In genomic region chr18:63236417-63236816, GRCh38 we compare ENCODE assay signal across 8 cellular contexts.
DNase-seq lines count a peak whose midpoint lies in the region; ATAC-seq, FAIRE-seq and TF ChIP-seq lines count a peak whose summit lies in the region.
"Had no signal": no experiment of that assay in that cellular context is flagged by ENCODE, and none has a peak within 500 bp of the region (broad histone marks: within the 10 kb centered on the region; RNA-seq: fewer than 3 reads in every experiment).

No MANE protein-coding gene starts in this region.

- TF ChIP-seq EP300 in suprapubic skin (IDR thresholded peaks at IDR 0.05) = no peak

- H3K4me3 ChIP-seq in right lobe of liver (no peak overlapping the region), suprapubic skin (no peak overlapping the region)

- no peaks in the 10 kb centered on the region for H3K27me3 ChIP-seq in right lobe of liver
- H3K27me3 ChIP-seq in suprapubic skin = no peaks in the 10 kb centered on the region

- H3K36me3 Mint-ChIP-seq in activated naive CD4-positive, alpha-beta T cell treated with anti-CD3 and anti-CD28 coated beads, Interleukin-2, amount 50 U/mL, for 72 hours = peaks cover 25 to 63% of the 10 kb centered on the region in 2 donors

- no peaks in the 10 kb centered on the region for H3K9me3 ChIP-seq in right lobe of liver
- H3K9me3 ChIP-seq in suprapubic skin = no peaks in the 10 kb centered on the region

- DNase-seq in NOMO-1 (lab: John Stamatoyannopoulos, UW; ENCODE audit: unreplicated experiment in 2 of 2) (peak; percentile 86 to 97), right lobe of liver (peak in 2 of 3 donors; percentile 42 to 53), suprapubic skin (ENCODE audit: low spot score in 2 of 2) (no peak), NCI-H524 (lab: John Stamatoyannopoulos, UW) (no peak), inferior parietal cortex (ENCODE audit: extremely low spot score) (no peak), RCC 7860 (ENCODE audit: low spot score) (no peak)
- no peak for DNase-seq in activated naive CD4-positive, alpha-beta T cell treated with anti-CD3 and anti-CD28 coated beads, Interleukin-2, amount 50 U/mL, for 72 hours (ENCODE audit: low spot score in 2 of 2)
- DNase-seq: NCI-H1694 had no signal

- peak overlapping the region; percentile 83 to 90 for H3K27ac Mint-ChIP-seq in activated naive CD4-positive, alpha-beta T cell treated with anti-CD3 and anti-CD28 coated beads, Interleukin-2, amount 50 U/mL, for 72 hours

- FAIRE-seq in RCC 7860 (lab: Jason Lieb, UNC) = no peak

- H3K4me1 ChIP-seq in right lobe of liver = peaks cover 0 to 18% (median 5%) of the 10 kb centered on the region in 4 donors
- H3K4me1 ChIP-seq in suprapubic skin = peaks cover 26% of the 10 kb centered on the region

- H3K36me3 ChIP-seq in right lobe of liver (no peaks in the 10 kb centered on the region), suprapubic skin (no peaks in the 10 kb centered on the region)

- H3K27ac ChIP-seq in right lobe of liver = peak overlapping the region in 2 of 3 donors; percentile 54
- H3K27ac ChIP-seq in suprapubic skin = peak overlapping the region; percentile 86

- 74% methylated on average over 13 of the region's 15 CpGs for WGBS in right lobe of liver (ENCODE audit: insufficient coverage, low coverage, low lambda C conversion rate, missing lambda C conversion rate)
- 82% methylated on average over 15 of the region's 15 CpGs for WGBS in suprapubic skin

- no peak for ATAC-seq in activated naive CD4-positive, alpha-beta T cell treated with anti-CD3 and anti-CD28 coated beads, Interleukin-2, amount 50 U/mL, for 72 hours
- peak; percentile 38 to 53 (median 47) for ATAC-seq in right lobe of liver

- TF ChIP-seq POLR2A in right lobe of liver (IDR thresholded peaks at IDR 0.05) (no peak), suprapubic skin (IDR thresholded peaks at IDR 0.05) (no peak)

- TF ChIP-seq CTCF in right lobe of liver (IDR thresholded peaks at IDR 0.05) (no peak), suprapubic skin (IDR thresholded peaks at IDR 0.05) (no peak)

- peaks cover 9 to 19% of the 10 kb centered on the region in 2 donors for H3K9me3 Mint-ChIP-seq in activated naive CD4-positive, alpha-beta T cell treated with anti-CD3 and anti-CD28 coated beads, Interleukin-2, amount 50 U/mL, for 72 hours

- intact Hi-C loops in right lobe of liver (cut with DNase I) = no loop called here

Comparison
In these comparisons a context has a peak if more than half of its experiments do, and no peak if none do; other contexts are left out.
1. DNase-seq: peak in NOMO-1 (2 of 2) and right lobe of liver (2 of 3); none in activated naive CD4-positive, alpha-beta T cell treated with anti-CD3 and anti-CD28 coated beads, Interleukin-2, amount 50 U/mL, for 72 hours (0 of 2), suprapubic skin (0 of 2), NCI-H524 (0 of 2), inferior parietal cortex (single experiment) and RCC 7860 (single experiment).
2. ATAC-seq: peak in right lobe of liver (4 of 4); none in activated naive CD4-positive, alpha-beta T cell treated with anti-CD3 and anti-CD28 coated beads, Interleukin-2, amount 50 U/mL, for 72 hours (0 of 2).